15 cellular contexts compared by ENCODE assay signal in the genomic region with DNA sequence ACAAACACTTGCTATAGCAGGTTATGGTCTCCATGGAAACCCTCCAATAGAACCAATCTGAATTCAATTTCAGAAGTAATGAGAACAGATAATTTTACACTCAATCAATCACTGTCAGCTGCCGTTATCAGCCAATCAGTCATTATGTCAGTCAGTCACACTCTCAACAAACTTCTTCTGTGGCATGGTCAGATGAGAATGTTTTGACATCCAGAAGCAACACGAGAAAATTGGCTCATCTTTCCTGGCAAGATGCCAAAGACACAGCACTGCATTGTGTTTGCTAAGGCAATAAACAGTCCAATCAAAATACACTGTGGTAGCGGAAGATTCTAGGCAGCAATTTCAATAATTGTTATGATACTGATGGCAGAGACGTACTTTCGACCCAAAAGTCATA.
DNase-seq lines count a peak whose midpoint lies in the region; ATAC-seq and TF ChIP-seq lines count a peak whose summit lies in the region.
"Had no signal": no experiment of that assay in that cellular context is flagged by ENCODE, and none has a peak within 500 bp of the region (broad histone marks: within the 10 kb centered on the region; RNA-seq: fewer than 3 reads in every experiment).

No MANE protein-coding gene starts in this region.

- H3K36me3 ChIP-seq in HEK293 (ENCODE audit: control insufficient read depth in 2 of 2, insufficient read depth in 1 of 2, low read length in 2 of 2) (no peaks in the 10 kb centered on the region), breast epithelium (no peaks in the 10 kb centered on the region)

- no peaks in the 10 kb centered on the region for H3K36me3 Mint-ChIP-seq in T-cell
- H3K36me3 Mint-ChIP-seq: CD4-positive, CD25-positive, alpha-beta regulatory T cell; natural killer cell had no signal

- H3K9me3 ChIP-seq in HEK293 (ENCODE audit: control insufficient read depth, insufficient read depth, low read depth, low read length) (no peaks in the 10 kb centered on the region), breast epithelium (no peaks in the 10 kb centered on the region)

- no peak overlapping the region for H3K4me3 Mint-ChIP-seq in T-cell
- H3K4me3 Mint-ChIP-seq: CD4-positive, CD25-positive, alpha-beta regulatory T cell; HFFc6; natural killer cell had no signal

- ATAC-seq in T-cell (replicated peaks in 1 of 4), result no peak
- ATAC-seq: natural killer cell; stimulated activated naive CD8-positive, alpha-beta T cell treated with anti-CD3 and anti-CD28 coated beads, Interleukin-15, Interleukin-2, amounts not matched to agents 100 U/mL and 50 U/mL, for 24 hours had no signal

- CTCF ChIA-PET in HEK293 (lab: Yijun Ruan, JAX) (no interaction called here), T-cell (lab: Charles Lee) (no interaction called here)

- peaks cover 23% of the 10 kb centered on the region for H3K4me1 ChIP-seq in HEK293 (ENCODE audit: control insufficient read depth, insufficient read depth, low read length)
- peaks cover 0 to 4% of the 10 kb centered on the region in 2 donors for H3K4me1 ChIP-seq in breast epithelium

- H3K9me3 Mint-ChIP-seq in T-cell, result no peaks in the 10 kb centered on the region
- H3K9me3 Mint-ChIP-seq: HFFc6, natural killer cell had no signal

- intact Hi-C loops in breast epithelium (cut with DNase I; ENCODE audit: low total_unique reads), result no loop called here

- no peak overlapping the region for H3K27ac Mint-ChIP-seq in T-cell
- H3K27ac Mint-ChIP-seq: CD4-positive, CD25-positive, alpha-beta regulatory T cell; HFFc6; natural killer cell had no signal

- H3K27ac ChIP-seq in HEK293 (ENCODE audit: extremely low read depth, low read depth, low read length) (no peak overlapping the region), breast epithelium (peak overlapping the region; percentile 43 to 70)

- DNase-seq in NCI-H226 (peak; percentile 7), breast epithelium (ENCODE audit: low spot score in 2 of 2) (peak in 1 of 2 donors; percentile 25), medulla oblongata (ENCODE audit: extremely low spot score) (peak; percentile 16), NCI-H526 treated with DMSO at 0.1 percent for 48 hours (lab: John Stamatoyannopoulos, UW) (no peak), A172 (ENCODE audit: low spot score) (no peak), NCI-H446 treated with DMSO at 0.1 percent for 48 hours (lab: John Stamatoyannopoulos, UW) (no peak), T-cell (no peak)
- DNase-seq: activated naive CD4-positive, alpha-beta T cell; CD4-positive, CD25-positive, alpha-beta regulatory T cell; effector CD8-positive, alpha-beta T cell; HFFc6; natural killer cell; NCI-H1694 treated with DMSO at 0.1 percent for 48 hours; stimulated activated naive CD8-positive, alpha-beta T cell treated with anti-CD3 and anti-CD28 coated beads, Interleukin-15, Interleukin-2, amounts not matched to agents 100 U/mL and 50 U/mL, for 24 hours had no signal

- H3K27me3 ChIP-seq in breast epithelium, result no peaks in the 10 kb centered on the region

- peaks cover 24 to 35% of the 10 kb centered on the region in 2 donors for H3K27me3 Mint-ChIP-seq in T-cell

- no peaks in the 10 kb centered on the region for H3K4me1 Mint-ChIP-seq in T-cell
- H3K4me1 Mint-ChIP-seq: CD4-positive, CD25-positive, alpha-beta regulatory T cell; natural killer cell had no signal

- no peak for TF ChIP-seq POLR2A in breast epithelium (IDR thresholded peaks at IDR 0.05)

- H3K4me3 ChIP-seq in HEK293 (ENCODE audit: low read depth, low read length) (no peak overlapping the region), breast epithelium (no peak overlapping the region)

- POLR2A ChIA-PET in HEK293 (lab: Yijun Ruan, JAX) (no interaction called here), T-cell (lab: Charles Lee) (no interaction called here)

- TF ChIP-seq CTCF in HEK293 (tag by site-specific recombination; IDR thresholded peaks at IDR 0.05) (no peak), breast epithelium (IDR thresholded peaks at IDR 0.05) (no peak)

TF ChIP-seq in HEK293, 187 proteins besides CTCF, POLR2A, EP300 and RAD21 (continues in another document):
- TF ChIP-seq ZNF555 (tag by site-specific recombination; conservative IDR thresholded peaks at IDR 0.05), result no peak
- TF ChIP-seq ZNF785 (tag by site-specific recombination; IDR thresholded peaks at IDR 0.05), result no peak
- no peak for TF ChIP-seq TRIM28 (IDR thresholded peaks at IDR 0.05; ENCODE audit: borderline replicate concordance, low read length)
- peak; percentile 93 for TF ChIP-seq ZNF660 (tag by site-specific recombination; IDR thresholded peaks at IDR 0.05)
- TF ChIP-seq, protein P1, sequence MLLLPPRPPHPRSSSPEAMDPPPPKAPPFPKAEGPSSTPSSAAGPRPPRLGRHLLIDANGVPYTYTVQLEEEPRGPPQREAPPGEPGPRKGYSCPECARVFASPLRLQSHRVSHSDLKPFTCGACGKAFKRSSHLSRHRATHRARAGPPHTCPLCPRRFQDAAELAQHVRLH (tag by site-specific recombination; IDR thresholded peaks at IDR 0.05), result no peak
- TF ChIP-seq ZNF626 (tag by site-specific recombination; IDR thresholded peaks at IDR 0.05), result 0 out of 2 replicates have a peak, but pooled peaks have one; percentile 46
- TF ChIP-seq, protein P2, sequence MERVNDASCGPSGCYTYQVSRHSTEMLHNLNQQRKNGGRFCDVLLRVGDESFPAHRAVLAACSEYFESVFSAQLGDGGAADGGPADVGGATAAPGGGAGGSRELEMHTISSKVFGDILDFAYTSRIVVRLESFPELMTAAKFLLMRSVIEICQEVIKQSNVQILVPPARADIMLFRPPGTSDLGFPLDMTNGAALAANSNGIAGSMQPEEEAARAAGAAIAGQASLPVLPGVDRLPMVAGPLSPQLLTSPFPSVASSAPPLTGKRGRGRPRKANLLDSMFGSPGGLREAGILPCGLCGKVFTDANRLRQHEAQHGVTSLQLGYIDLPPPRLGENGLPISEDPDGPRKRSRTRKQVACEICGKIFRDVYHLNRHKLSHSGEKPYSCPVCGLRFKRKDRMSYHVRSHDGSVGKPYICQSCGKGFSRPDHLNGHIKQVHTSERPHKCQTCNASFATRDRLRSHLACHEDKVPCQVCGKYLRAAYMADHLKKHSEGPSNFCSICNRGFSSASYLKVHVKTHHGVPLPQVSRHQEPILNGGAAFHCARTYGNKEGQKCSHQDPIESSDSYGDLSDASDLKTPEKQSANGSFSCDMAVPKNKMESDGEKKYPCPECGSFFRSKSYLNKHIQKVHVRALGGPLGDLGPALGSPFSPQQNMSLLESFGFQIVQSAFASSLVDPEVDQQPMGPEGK (tag by site-specific recombination; IDR thresholded peaks at IDR 0.05), result no peak
- TF ChIP-seq ZNF274 (IDR thresholded peaks at IDR 0.05; ENCODE audit: low read length), result no peak
- no peak for TF ChIP-seq ZNF274 (tag by site-specific recombination; IDR thresholded peaks at IDR 0.05; ENCODE audit: borderline replicate concordance)
- no peak for TF ChIP-seq ZNF140 (tag by site-specific recombination; IDR thresholded peaks at IDR 0.05)
- TF ChIP-seq, protein P3, sequence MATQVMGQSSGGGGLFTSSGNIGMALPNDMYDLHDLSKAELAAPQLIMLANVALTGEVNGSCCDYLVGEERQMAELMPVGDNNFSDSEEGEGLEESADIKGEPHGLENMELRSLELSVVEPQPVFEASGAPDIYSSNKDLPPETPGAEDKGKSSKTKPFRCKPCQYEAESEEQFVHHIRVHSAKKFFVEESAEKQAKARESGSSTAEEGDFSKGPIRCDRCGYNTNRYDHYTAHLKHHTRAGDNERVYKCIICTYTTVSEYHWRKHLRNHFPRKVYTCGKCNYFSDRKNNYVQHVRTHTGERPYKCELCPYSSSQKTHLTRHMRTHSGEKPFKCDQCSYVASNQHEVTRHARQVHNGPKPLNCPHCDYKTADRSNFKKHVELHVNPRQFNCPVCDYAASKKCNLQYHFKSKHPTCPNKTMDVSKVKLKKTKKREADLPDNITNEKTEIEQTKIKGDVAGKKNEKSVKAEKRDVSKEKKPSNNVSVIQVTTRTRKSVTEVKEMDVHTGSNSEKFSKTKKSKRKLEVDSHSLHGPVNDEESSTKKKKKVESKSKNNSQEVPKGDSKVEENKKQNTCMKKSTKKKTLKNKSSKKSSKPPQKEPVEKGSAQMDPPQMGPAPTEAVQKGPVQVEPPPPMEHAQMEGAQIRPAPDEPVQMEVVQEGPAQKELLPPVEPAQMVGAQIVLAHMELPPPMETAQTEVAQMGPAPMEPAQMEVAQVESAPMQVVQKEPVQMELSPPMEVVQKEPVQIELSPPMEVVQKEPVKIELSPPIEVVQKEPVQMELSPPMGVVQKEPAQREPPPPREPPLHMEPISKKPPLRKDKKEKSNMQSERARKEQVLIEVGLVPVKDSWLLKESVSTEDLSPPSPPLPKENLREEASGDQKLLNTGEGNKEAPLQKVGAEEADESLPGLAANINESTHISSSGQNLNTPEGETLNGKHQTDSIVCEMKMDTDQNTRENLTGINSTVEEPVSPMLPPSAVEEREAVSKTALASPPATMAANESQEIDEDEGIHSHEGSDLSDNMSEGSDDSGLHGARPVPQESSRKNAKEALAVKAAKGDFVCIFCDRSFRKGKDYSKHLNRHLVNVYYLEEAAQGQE (tag by site-specific recombination; IDR thresholded peaks at IDR 0.05), result no peak
- no peak for TF ChIP-seq SETDB1 (IDR thresholded peaks at IDR 0.05; ENCODE audit: insufficient read length, low read length)
- no peak for TF ChIP-seq ZNF391 (tag by site-specific recombination; IDR thresholded peaks at IDR 0.05; ENCODE audit: borderline replicate concordance, low read depth)
- no peak for TF ChIP-seq MEIS1 (CRISPR knock-in tag; IDR thresholded peaks at IDR 0.05; ENCODE audit: borderline replicate concordance)
- no peak for TF ChIP-seq ZNF174 (tag by site-specific recombination; IDR thresholded peaks at IDR 0.05)
- no peak for TF ChIP-seq ZNF138 (tag by site-specific recombination; IDR thresholded peaks at IDR 0.05; ENCODE audit: borderline replicate concordance)
- no peak for TF ChIP-seq ZNF221 (tag by site-specific recombination; IDR thresholded peaks at IDR 0.05; ENCODE audit: borderline replicate concordance)
- TF ChIP-seq ZNF792 (tag by site-specific recombination; IDR thresholded peaks at IDR 0.05), result no peak
- TF ChIP-seq FEZF1 (tag by site-specific recombination; IDR thresholded peaks at IDR 0.05), result peak; percentile 50; the same call in 1 of the 2 replicates
- TF ChIP-seq ZNF837 (tag by site-specific recombination; IDR thresholded peaks at IDR 0.05), result no peak
- TF ChIP-seq REPIN1 (tag by site-specific recombination; IDR thresholded peaks at IDR 0.05; ENCODE audit: low read depth), result no peak
- TF ChIP-seq ZNF24 (tag by site-specific recombination; IDR thresholded peaks at IDR 0.05), result no peak
- TF ChIP-seq ZNF324 (tag by site-specific recombination; IDR thresholded peaks at IDR 0.05), result no peak

Comparison
In these comparisons a context has a peak if more than half of its experiments do, and no peak if none do; other contexts are left out.
1. DNase-seq: peak in NCI-H226 (single experiment) and medulla oblongata (single experiment); none in NCI-H526 treated with DMSO at 0.1 percent for 48 hours (single experiment), A172 (single experiment), NCI-H446 treated with DMSO at 0.1 percent for 48 hours (single experiment) and T-cell (0 of 34).